Comparison of ENCODE assay signal across 7 cellular contexts in genomic region chr12:25051583-25052190, GRCh38.
DNase-seq lines count a peak whose midpoint lies in the region; ATAC-seq lines count a peak whose summit lies in the region.

No MANE protein-coding gene starts in this region.

- peak; percentile 58 for DNase-seq in germinal center (ENCODE audit: low spot score)
- peak; percentile 16 to 30 for DNase-seq in stimulated activated CD8-positive, alpha-beta memory T cell treated with anti-CD3 and anti-CD28 coated beads, Interleukin-7, amount 100 ng/mL, for 48 hours (ENCODE audit: extremely low read depth in 1 of 2, low read depth in 1 of 2)
- DNase-seq in NCI-H1930 (lab: John Stamatoyannopoulos, UW) = no peak
- no peak for DNase-seq in NCI-H1417 treated with DMSO at 0.1 percent for 48 hours (lab: John Stamatoyannopoulos, UW)

- ATAC-seq in GM19438 (IDR thresholded peaks at IDR 0.05; ENCODE audit: low read depth, unreplicated experiment) (peak; percentile 43), HG03342 (IDR thresholded peaks at IDR 0.05; ENCODE audit: unreplicated experiment) (peak; percentile 57)
- peak; percentile 92 for ATAC-seq in activated CD4-positive, CD25-positive, alpha-beta regulatory T cell treated with anti-CD3 and anti-CD28 coated beads, Interleukin-2, amount 50 U/mL, for 24 hours

Comparison
In these comparisons a context has a peak if more than half of its experiments do, and no peak if none do; other contexts are left out.
1. DNase-seq: peak in germinal center (single experiment) and stimulated activated CD8-positive, alpha-beta memory T cell treated with anti-CD3 and anti-CD28 coated beads, Interleukin-7, amount 100 ng/mL, for 48 hours (2 of 2); none in NCI-H1930 (0 of 2) and NCI-H1417 treated with DMSO at 0.1 percent for 48 hours (single experiment).
2. Peak in every context shown above with its lines, with median percentiles within 50 percentile points of each other: ATAC-seq.